ENCODE assay signal across 7 cellular contexts in genomic region chr17:61828694-61829093, GRCh38.
"Had no signal": no experiment of that assay in that cellular context is flagged by ENCODE, and none has a peak within 500 bp of the region (broad histone marks: within the 10 kb centered on the region; RNA-seq: fewer than 3 reads in every experiment).

No MANE protein-coding gene starts in this region.

- FAIRE-seq: G401.6, GM12891, GM12892, GM18507, GM19239 had no signal

- DNase-seq: GDM1, GF-D8 had no signal
